ENCODE assay signal across 26 cellular contexts in genomic region chr20:22768779-22769178, GRCh38.
DNase-seq lines count a peak whose midpoint lies in the region; ATAC-seq, FAIRE-seq and TF ChIP-seq lines count a peak whose summit lies in the region.
"Had no signal": no experiment of that assay in that cellular context is flagged by ENCODE, and none has a peak within 500 bp of the region (broad histone marks: within the 10 kb centered on the region; RNA-seq: fewer than 3 reads in every experiment).

No MANE protein-coding gene starts in this region.

- no peak overlapping the region for H4K12ac ChIP-seq in trophoblast cell (ENCODE audit: low read depth, low read length)

- H4K20me1 ChIP-seq in GM23338 (replicated peaks; ENCODE audit: insufficient read depth) (no peaks in the 10 kb centered on the region), astrocyte (ENCODE audit: insufficient read depth, low read length) (no peaks in the 10 kb centered on the region)

- H3K27me3 Mint-ChIP-seq in GM23338 (ENCODE audit: insufficient read depth, low read depth, poor library complexity) (peaks cover 2% of the 10 kb centered on the region), astrocyte (ENCODE audit: low read depth, unreplicated experiment) (no peaks in the 10 kb centered on the region)
- H3K27me3 Mint-ChIP-seq: activated T-cell treated with anti-CD3 and anti-CD28 coated beads, Interleukin-2, amount 50 U/mL, for 24 hours had no signal

- H2BK120ac ChIP-seq in trophoblast cell (ENCODE audit: insufficient read depth, low read length, poor library complexity), result no peak overlapping the region

- no peak overlapping the region for H3K4ac ChIP-seq in trophoblast cell (ENCODE audit: low read depth, low read length)

- H3K4me1 Mint-ChIP-seq in GM23338 (peaks cover 2% of the 10 kb centered on the region; the same call in 2 of the 3 replicates), astrocyte (ENCODE audit: low read depth, unreplicated experiment) (peaks cover 53% of the 10 kb centered on the region)
- H3K4me1 Mint-ChIP-seq: CD14-positive monocyte had no signal

- peaks cover 7% of the 10 kb centered on the region; the same call in 1 of the 2 replicates for H3K9me2 ChIP-seq in GM23338 (ENCODE audit: insufficient read depth)

- no peaks in the 10 kb centered on the region for H3K9me3 ChIP-seq in astrocyte (ENCODE audit: insufficient read depth, low read depth, low read length)
- peaks cover under 1% of the 10 kb centered on the region for H3K9me3 ChIP-seq in trophoblast cell (ENCODE audit: insufficient read depth, low read depth, low read length)
- H3K9me3 ChIP-seq: prostate gland had no signal

- H3K9ac ChIP-seq in astrocyte (ENCODE audit: low read length) (no peak overlapping the region), trophoblast cell (ENCODE audit: low read length) (no peak overlapping the region)
- H3K9ac ChIP-seq: KMS-11 had no signal

- no peak overlapping the region for H3K14ac ChIP-seq in trophoblast cell (ENCODE audit: low read length)

- H3K79me1 ChIP-seq in trophoblast cell (ENCODE audit: low read length), result peaks cover 5% of the 10 kb centered on the region

- H2BK5ac ChIP-seq in trophoblast cell (ENCODE audit: low read depth, low read length, poor library complexity), result no peak overlapping the region

- FAIRE-seq in astrocyte (lab: Jason Lieb, UNC), result no peak
- FAIRE-seq: G401.6, urothelium cell line had no signal

- H3K79me2 ChIP-seq in GM23338 (replicated peaks; ENCODE audit: insufficient read depth) (no peaks in the 10 kb centered on the region), astrocyte (ENCODE audit: insufficient read depth, low read length) (no peaks in the 10 kb centered on the region), trophoblast cell (ENCODE audit: control insufficient read depth, insufficient read depth, low read length, poor library complexity) (no peaks in the 10 kb centered on the region)

- no CpG with 5 or more reads among the region's 3 CpGs for WGBS in trophoblast cell (ENCODE audit: extremely low coverage, insufficient coverage, insufficient read length)

- no peak overlapping the region for H3K4me3 Mint-ChIP-seq in GM23338
- no peak overlapping the region for H3K4me3 Mint-ChIP-seq in astrocyte (ENCODE audit: unreplicated experiment)
- H3K4me3 Mint-ChIP-seq: activated T-cell treated with anti-CD3 and anti-CD28 coated beads, Interleukin-2, amount 50 U/mL, for 24 hours; CD14-positive monocyte had no signal

- H4K8ac ChIP-seq in trophoblast cell (ENCODE audit: low read depth, low read length), result no peak overlapping the region

- H3K18ac ChIP-seq in trophoblast cell (ENCODE audit: low read length), result no peak overlapping the region

- H3K23ac ChIP-seq in trophoblast cell (ENCODE audit: low read length), result no peak overlapping the region

- ATAC-seq in GM23338, result peak; percentile 26; the same call in 2 of the 3 replicates
- ATAC-seq in GM19467 (IDR thresholded peaks at IDR 0.05; ENCODE audit: unreplicated experiment), result no peak
- ATAC-seq in HG03280 (IDR thresholded peaks at IDR 0.05; ENCODE audit: unreplicated experiment), result no peak

- no peak overlapping the region for H2AFZ ChIP-seq in GM23338
- no peak overlapping the region for H2AFZ ChIP-seq in astrocyte (ENCODE audit: low read depth, low read length)
- no peak overlapping the region for H2AFZ ChIP-seq in trophoblast cell (ENCODE audit: insufficient read depth, low read length, poor library complexity)

- H3K4me1 ChIP-seq in GM23338 (ENCODE audit: insufficient read depth), result no peaks in the 10 kb centered on the region
- peaks cover under 1% of the 10 kb centered on the region for H3K4me1 ChIP-seq in astrocyte (ENCODE audit: insufficient read depth, low read length)
- peaks cover 8 to 19% of the 10 kb centered on the region in 2 experiments for H3K4me1 ChIP-seq in trophoblast cell (ENCODE audit: control insufficient read depth in 1 of 2, insufficient read depth in 2 of 2, low read length in 2 of 2)
- H3K4me1 ChIP-seq: prostate gland had no signal

- H3F3A ChIP-seq in GM23338 (replicated peaks; ENCODE audit: low read depth), result no peaks in the 10 kb centered on the region

- no peaks in the 10 kb centered on the region for H3K36me3 ChIP-seq in GM23338 (ENCODE audit: insufficient read depth)
- H3K36me3 ChIP-seq in astrocyte (ENCODE audit: insufficient read depth, low read length), result no peaks in the 10 kb centered on the region
- no peaks in the 10 kb centered on the region for H3K36me3 ChIP-seq in trophoblast cell (ENCODE audit: control insufficient read depth in 1 of 2, insufficient read depth in 2 of 2, low read length in 2 of 2)
- H3K36me3 ChIP-seq: prostate gland had no signal

- H3K27me3 ChIP-seq in GM23338 (ENCODE audit: insufficient read depth) (no peaks in the 10 kb centered on the region), astrocyte (ENCODE audit: insufficient read depth, low read length) (no peaks in the 10 kb centered on the region), trophoblast cell (ENCODE audit: insufficient read depth, low read length) (no peaks in the 10 kb centered on the region)

- no peak overlapping the region for H2BK12ac ChIP-seq in trophoblast cell (ENCODE audit: low read length)

- H3K27ac ChIP-seq in GM23338 (ENCODE audit: low read depth) (no peak overlapping the region), astrocyte (ENCODE audit: low read depth, low read length) (no peak overlapping the region), trophoblast cell (ENCODE audit: low read depth, low read length) (no peak overlapping the region)
- H3K27ac ChIP-seq: KMS-11, prostate gland had no signal

- H3K4me3 ChIP-seq in GM23338 (no peak overlapping the region), astrocyte (ENCODE audit: insufficient read depth, low read depth, low read length) (no peak overlapping the region), fibroblast of pulmonary artery (replicated peaks; ENCODE audit: low read depth, low read length) (no peak overlapping the region), trophoblast cell (ENCODE audit: low read depth, low read length) (no peak overlapping the region)
- H3K4me3 ChIP-seq: prostate gland had no signal

- H3K36me3 Mint-ChIP-seq in GM23338 (ENCODE audit: low read depth), result no peaks in the 10 kb centered on the region
- no peaks in the 10 kb centered on the region for H3K36me3 Mint-ChIP-seq in astrocyte (ENCODE audit: low read depth, unreplicated experiment)
- H3K36me3 Mint-ChIP-seq: CD14-positive monocyte had no signal

- H3K27ac Mint-ChIP-seq in GM23338 (no peak overlapping the region), astrocyte (ENCODE audit: unreplicated experiment) (peak overlapping the region; percentile 56)
- H3K27ac Mint-ChIP-seq: activated T-cell treated with anti-CD3 and anti-CD28 coated beads, Interleukin-2, amount 50 U/mL, for 24 hours had no signal

- H4K91ac ChIP-seq in trophoblast cell (ENCODE audit: low read depth, low read length), result no peak overlapping the region

- no peaks in the 10 kb centered on the region for H3K9me3 Mint-ChIP-seq in GM23338
- no peaks in the 10 kb centered on the region for H3K9me3 Mint-ChIP-seq in astrocyte (ENCODE audit: unreplicated experiment)
- H3K9me3 Mint-ChIP-seq: activated T-cell treated with anti-CD3 and anti-CD28 coated beads, Interleukin-2, amount 50 U/mL, for 24 hours had no signal

- H2AK5ac ChIP-seq in trophoblast cell (ENCODE audit: low read length), result no peak overlapping the region

- H3K4me2 ChIP-seq in GM23338, result no peak overlapping the region
- peak overlapping the region; percentile 15 for H3K4me2 ChIP-seq in astrocyte (ENCODE audit: low read length)
- no peak overlapping the region for H3K4me2 ChIP-seq in trophoblast cell (ENCODE audit: low read length)
- H3K4me2 ChIP-seq: KMS-11 had no signal

- peak; percentile 40 for DNase-seq in GM23338 (ENCODE audit: low spot score)
- no peak for DNase-seq in astrocyte (ENCODE audit: low read depth)
- DNase-seq in fibroblast of pulmonary artery (ENCODE audit: low read depth), result peak; percentile 21
- peak; percentile 45 to 69 for DNase-seq in trophoblast cell
- DNase-seq in SIG-M5 (lab: John Stamatoyannopoulos, UW), result no peak
- no peak for DNase-seq in activated naive CD4-positive, alpha-beta T cell (lab: John Stamatoyannopoulos, UW)
- DNase-seq: activated CD4-positive, alpha-beta T cell treated with anti-CD3 and anti-CD28 coated beads for 1 hour; activated CD8-positive, alpha-beta memory T cell treated with anti-CD3 and anti-CD28 coated beads for 24 hours; activated T-cell treated with anti-CD3 and anti-CD28 coated beads, Interleukin-2, amount 50 U/mL, for 24 hours; amygdala; central memory CD4-positive, alpha-beta T cell; effector CD4-positive, alpha-beta T cell; glutamatergic neuron; NCI-H1048; NCI-H187 treated with DMSO at 0.1 percent for 48 hours; NCI-H2227 treated with DMSO at 0.1 percent for 48 hours; NCI-H748 treated with DMSO at 0.1 percent for 48 hours; SHP77; substantia nigra had no signal

- TF ChIP-seq CTCF in GM23338 (conservative IDR thresholded peaks at IDR 0.05; ENCODE audit: low read depth in 2 of 2), result no peak
- TF ChIP-seq CTCF in astrocyte (IDR thresholded peaks at IDR 0.05; ENCODE audit: insufficient read depth, low read depth, low read length), result no peak
- TF ChIP-seq CTCF in fibroblast of pulmonary artery (IDR thresholded peaks at IDR 0.05; ENCODE audit: low read length, missing control alignments), result no peak

TF ChIP-seq in GM23338, 12 proteins besides CTCF, POLR2A, EP300 and RAD21 (continues in another document):
- TF ChIP-seq JUNB (IDR thresholded peaks at IDR 0.05; ENCODE audit: unreplicated experiment) (no peak), STAT1 (IDR thresholded peaks at IDR 0.05; ENCODE audit: unreplicated experiment) (no peak), EZH2 (IDR thresholded peaks at IDR 0.05; ENCODE audit: low read depth, unreplicated experiment) (no peak), ZNF114 (CRISPR knock-in tag; IDR thresholded peaks at IDR 0.05) (no peak), CREB1 (CRISPR knock-in tag; IDR thresholded peaks at IDR 0.05; ENCODE audit: low read depth) (no peak)

Comparison
In these comparisons a context has a peak if more than half of its experiments do, and no peak if none do; other contexts are left out.
1. DNase-seq: peak in GM23338 (single experiment), fibroblast of pulmonary artery (single experiment) and trophoblast cell (2 of 2); none in astrocyte (single experiment), SIG-M5 (single experiment) and activated naive CD4-positive, alpha-beta T cell (0 of 4).